18 cellular contexts compared by ENCODE assay signal in genomic region chr11:42253156-42253555, GRCh38.
"Had no signal": no experiment of that assay in that cellular context is flagged by ENCODE, and none has a peak within 500 bp of the region (broad histone marks: within the 10 kb centered on the region; RNA-seq: fewer than 3 reads in every experiment).

No MANE protein-coding gene starts in this region.

- DNase-seq: activated B cell treated with CpG ODN at 0.5 μM for 24 hours; activated CD4-positive, alpha-beta memory T cell treated with anti-CD3 and anti-CD28 coated beads for 36 hours; activated CD4-positive, alpha-beta T cell treated with anti-CD3 and anti-CD28 coated beads for 4 hours; activated CD8-positive, alpha-beta memory T cell treated with anti-CD3 and anti-CD28 coated beads, Interleukin-2, amount 10 ng/mL, durations not matched to agents 7 days and 5 days; activated naive CD4-positive, alpha-beta T cell treated with Interleukin-2 at 50 U/mL for 16 hours; body of pancreas; dorsolateral prefrontal cortex; foreskin fibroblast; left cardiac atrium; stimulated activated CD4-positive, alpha-beta T cell treated with anti-CD3 and anti-CD28 coated beads, Interleukin-4, amount 100 ng/mL, for 1 hour; stimulated activated naive CD8-positive, alpha-beta T cell treated with anti-CD3 and anti-CD28 coated beads, Interleukin-15, amount 100 ng/mL, for 72 hours; transverse colon; uterus had no signal

- H3K79me2 ChIP-seq: parathyroid adenoma had no signal

- H2AFZ ChIP-seq: parathyroid adenoma had no signal

- H3K36me3 ChIP-seq: suprapubic skin, transverse colon, uterus had no signal

- H3K4me1 ChIP-seq: body of pancreas, parathyroid adenoma, suprapubic skin, transverse colon, uterus had no signal

- H3K9ac ChIP-seq: parathyroid adenoma had no signal

- H3K27ac ChIP-seq: body of pancreas, dorsolateral prefrontal cortex, epithelial cell of prostate, parathyroid adenoma, suprapubic skin, transverse colon, uterus had no signal

- H3K27me3 ChIP-seq: body of pancreas, dorsolateral prefrontal cortex, suprapubic skin, transverse colon, uterus had no signal

- H3K4me2 ChIP-seq: smooth muscle cell had no signal

- ATAC-seq: activated CD8-positive, alpha-beta memory T cell treated with anti-CD3 and anti-CD28 coated beads, Interleukin-2, amount 10 ng/mL, durations not matched to agents 7 days and 5 days; body of pancreas; left cardiac atrium; sciatic nerve; stimulated activated naive CD8-positive, alpha-beta T cell treated with anti-CD3 and anti-CD28 coated beads, Interleukin-15, amount 100 ng/mL, for 72 hours had no signal

- H3K9me3 ChIP-seq: body of pancreas, suprapubic skin, transverse colon, uterus had no signal

- H3K4me3 ChIP-seq: body of pancreas, dorsolateral prefrontal cortex, smooth muscle cell, suprapubic skin, transverse colon, uterus had no signal
